ENCODE assay signal across 8 cellular contexts in the genomic region with DNA sequence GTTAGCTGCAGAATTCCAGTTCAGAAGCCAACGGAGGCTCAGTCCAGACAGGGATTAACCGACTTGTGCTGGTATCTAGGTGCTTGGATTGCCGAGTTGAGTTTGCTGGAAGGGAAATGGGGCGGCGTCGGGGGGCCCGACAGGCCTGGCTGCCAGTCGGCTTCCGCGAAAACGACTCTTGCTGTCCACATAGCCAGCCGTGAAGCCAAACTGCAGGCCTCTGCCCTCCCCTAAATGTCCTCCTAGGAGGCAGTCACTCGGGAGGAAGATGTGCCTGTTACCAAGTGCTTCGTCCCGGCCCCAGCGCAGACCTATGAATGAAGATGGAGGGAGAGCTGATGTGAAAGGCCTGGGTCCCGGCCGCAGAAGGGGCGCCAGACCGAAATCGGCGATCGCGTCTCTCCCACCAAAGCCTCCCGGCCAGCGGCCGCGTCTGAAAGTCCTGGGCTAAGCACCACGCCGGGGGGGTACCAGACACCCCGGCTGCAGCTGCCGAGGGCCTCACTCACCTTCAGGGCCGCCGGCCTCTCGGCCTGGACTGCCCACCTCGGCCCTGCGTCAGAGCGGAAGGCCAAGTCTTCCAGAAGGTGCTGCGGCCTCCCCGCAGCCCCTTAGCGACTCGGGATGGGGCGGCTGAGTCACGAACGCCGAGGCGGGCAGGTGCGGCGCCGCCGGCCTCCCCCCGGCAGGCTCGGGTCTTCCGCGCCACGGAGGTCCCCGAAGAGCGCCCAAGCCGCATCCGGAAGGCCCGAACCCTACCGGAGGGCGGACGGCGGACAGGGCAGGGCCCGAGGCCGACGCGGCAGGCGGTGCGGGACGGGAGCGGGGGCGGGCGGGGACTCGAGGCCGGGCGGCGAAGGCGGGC. TPM values are rescaled to one million over a fixed set of nuclear protein-coding genes. Genes with fewer than 3 reads are reported as not detected.
A peak's percentile ranks its signal among the peaks of the same experiment; 100 is the strongest.
DNase-seq lines count a peak whose midpoint lies in the region; ATAC-seq, FAIRE-seq and TF ChIP-seq lines count a peak whose summit lies in the region.

No MANE protein-coding gene starts in this region.

- H3K9me1 ChIP-seq in K562 (ENCODE audit: control insufficient read depth, insufficient read depth, low read length), result no peaks in the 10 kb centered on the region

- TF ChIP-seq RAD21 in SK-N-SH (IDR thresholded peaks at IDR 0.05; ENCODE audit: low read length), result no peak
- no peak for TF ChIP-seq RAD21 in K562 (CRISPR knock-in tag; conservative IDR thresholded peaks at IDR 0.05 in 1 of 2, IDR thresholded peaks at IDR 0.05 in 1 of 2)

- H3K36me3 ChIP-seq in SK-N-SH (replicated peaks in 1 of 2; ENCODE audit: control insufficient read depth in 1 of 2, insufficient read depth in 2 of 2, low read length in 1 of 2) (peaks cover 47 to 57% of the 10 kb centered on the region in 2 experiments), K562 (ENCODE audit: control insufficient read depth, insufficient read depth, low read length) (peaks cover 80% of the 10 kb centered on the region)

- H3K27me3 ChIP-seq in SK-N-SH (ENCODE audit: insufficient read depth) (no peaks in the 10 kb centered on the region), K562 (ENCODE audit: control insufficient read depth in 2 of 2, insufficient read depth in 2 of 2, low read length in 2 of 2) (no peaks in the 10 kb centered on the region; a peak in 1 of 5 replicates)

- H3K27ac ChIP-seq in SK-N-SH (ENCODE audit: low read depth in 2 of 2, low read length in 1 of 2), result peak overlapping the region; percentile 72 to 89
- peak overlapping the region; percentile 95 for H3K27ac ChIP-seq in K562 (ENCODE audit: extremely low read depth, low read depth, low read length)

- H3K4me1 ChIP-seq in SK-N-SH (ENCODE audit: control insufficient read depth in 1 of 2, insufficient read depth in 2 of 2, low read depth in 1 of 2, low read length in 1 of 2) (peaks cover 21 to 22% of the 10 kb centered on the region in 2 experiments; a peak in 2 of 4 replicates), K562 (replicated peaks in 1 of 2; ENCODE audit: control insufficient read depth in 2 of 2, insufficient read depth in 2 of 2, low read length in 2 of 2) (peaks cover 23 to 32% of the 10 kb centered on the region in 2 experiments)

- H3K4me2 ChIP-seq in SK-N-SH (peak overlapping the region; percentile 98), K562 (ENCODE audit: insufficient read depth, low read length) (peak overlapping the region; percentile 98)

- H3K4me3 ChIP-seq in GM12875 (ENCODE audit: low read depth, low read length) (peak overlapping the region; percentile 78), SK-N-SH (ENCODE audit: low read depth in 2 of 2, low read length in 1 of 2) (peak overlapping the region; percentile 84 to 87), K562 (peak overlapping the region; percentile 94)

- in situ Hi-C loops in K562 (cut with MboI), result no loop called here

- H3K9me2 ChIP-seq in SK-N-SH, result no peaks in the 10 kb centered on the region

- no peak for TF ChIP-seq EP300 in SK-N-SH (IDR thresholded peaks at IDR 0.05; ENCODE audit: borderline replicate concordance in 1 of 2, low read depth in 1 of 2, low read length in 1 of 2)
- TF ChIP-seq EP300 in K562 (IDR thresholded peaks at IDR 0.05; ENCODE audit: low read length), result no peak

- FAIRE-seq in K562 (lab: Jason Lieb, UNC), result no peak

- peaks cover 46% of the 10 kb centered on the region for H3F3A ChIP-seq in SK-N-SH (replicated peaks; ENCODE audit: insufficient read depth)

- peaks cover 49% of the 10 kb centered on the region for H3K79me2 ChIP-seq in SK-N-SH (ENCODE audit: insufficient read depth)
- peaks cover 62% of the 10 kb centered on the region for H3K79me2 ChIP-seq in K562 (ENCODE audit: control insufficient read depth, insufficient read depth, low read length)

- H3K9ac ChIP-seq in SK-N-SH (peak overlapping the region; percentile 89), K562 (ENCODE audit: insufficient read depth in 1 of 2, low read depth in 2 of 2, low read length in 2 of 2) (peak overlapping the region; percentile 94 to 99)

- no TSS peak for BruUV-seq in K562 (replicated peaks; lab: Mats Ljungman, UMichigan)

- CTCF ChIA-PET in SK-N-SH (lab: Yijun Ruan, JAX), result interaction anchor here (0.6 to 3.4 kb wide), 25 partner anchors 8 to 571 kb away, joined by 3 to 20 read pairs (median 3); a partner anchor contains a TSS
- CTCF ChIA-PET in K562 (lab: Yijun Ruan, JAX; ENCODE audit: low intra/inter-chr PET ratio), result interaction anchor here (1.3 kb wide), 1 partner anchor 103 kb away, joined by 6 read pairs; no protein-coding TSS in a partner anchor

- 0% methylated on average over 18 of the region's 80 CpGs for WGBS in SK-N-SH (ENCODE audit: low lambda C conversion rate)
- 1% methylated on average over 51 of the region's 80 CpGs for WGBS in K562 (ENCODE audit: insufficient coverage, low coverage, missing lambda C conversion rate)

- TF ChIP-seq POLR2A in K562 (conservative IDR thresholded peaks at IDR 0.05), result peak; percentile 83

- no peaks in the 10 kb centered on the region for H3K9me3 ChIP-seq in SK-N-SH
- no peaks in the 10 kb centered on the region for H3K9me3 ChIP-seq in K562 (replicated peaks; ENCODE audit: control insufficient read depth, insufficient read depth, low read depth, low read length)

- H2AFZ ChIP-seq in SK-N-SH (ENCODE audit: low read depth), result no peak overlapping the region
- no peak overlapping the region for H2AFZ ChIP-seq in K562 (ENCODE audit: low read depth, low read length)

- intact Hi-C loops in K562 (cut with micrococcal nuclease), result loop anchor here (2.0 kb wide), 2 partner anchors 37 to 165 kb away; a partner anchor contains a TSS

- ATAC-seq in HG02763 (IDR thresholded peaks at IDR 0.05; ENCODE audit: unreplicated experiment) (peak; percentile 2), K562 (peak; percentile 7)

- H4K20me1 ChIP-seq in SK-N-SH (ENCODE audit: insufficient read depth) (peaks cover 31% of the 10 kb centered on the region), K562 (replicated peaks; ENCODE audit: control insufficient read depth, insufficient read depth, low read length) (peaks cover 25% of the 10 kb centered on the region)

- TF ChIP-seq CTCF in GM12875 (IDR thresholded peaks at IDR 0.05; ENCODE audit: borderline replicate concordance, insufficient read depth, low read depth, low read length) (no peak), SK-N-SH (IDR thresholded peaks at IDR 0.05) (no peak), K562 (IDR thresholded peaks at IDR 0.05 in 2 of 3, conservative IDR thresholded peaks at IDR 0.05 in 1 of 3; ENCODE audit: insufficient read depth in 2 of 3, low read depth in 1 of 3, low read length in 3 of 3) (no peak)

- POLR2A ChIA-PET in SK-N-SH (lab: Yijun Ruan, JAX), result interaction anchor here (0.6 to 2.6 kb wide), 13 partner anchors 8 to 432 kb away, joined by 3 to 31 read pairs (median 5); a partner anchor contains a TSS
- POLR2A ChIA-PET in K562 (lab: Yijun Ruan, JAX), result interaction anchor here (0.6 to 5.5 kb wide), 61 partner anchors 8 to 705 kb away, joined by 3 to 75 read pairs (median 4); a partner anchor contains a TSS

- DNase-seq in SK-N-SH, result peak; percentile 40
- DNase-seq in K562 (ENCODE audit: extremely low read depth in 1 of 4, low spot score in 3 of 4), result peak; percentile 6 to 65 (median 38)
- peak; percentile 42 for DNase-seq in iris pigment epithelial cell (ENCODE audit: low read depth)
- peak; percentile 34 to 50 for DNase-seq in stimulated activated CD4-positive, alpha-beta T cell treated with anti-CD3 and anti-CD28 coated beads, Interleukin-1b, Interleukin-23, amount 100 ng/mL, for 4 hours (ENCODE audit: low read depth in 2 of 2)
- DNase-seq in NCI-H1694 (lab: John Stamatoyannopoulos, UW), result no peak
- no peak for DNase-seq in NCI-H1436 (lab: John Stamatoyannopoulos, UW)

RNA-seq across cellular contexts. Expression of a gene that starts 7.5 kb away (rescaled TPM):
- polyA plus RNA-seq in SK-N-SH (2012; rRNA removed) (99.5 and 128 TPM in 2 replicates), K562 (2011; rRNA removed) (85.0 and 126 TPM in 2 replicates), K562 (2014; fragmentation: Illumina TruSeq; extraction: Trizol) (112 and 113 TPM in 2 replicates), K562 (2014; fragmentation: Nextera tagmentation; extraction: Ambion mirVana) (100 to 1,000 TPM in 1 of 2 experiments, 10 to 100 TPM in 1; 91.1 to 135 TPM), K562 (2014; rRNA removed) (61.3 and 79.2 TPM in 2 replicates)
- polyA plus RNA-seq in SK-N-SH (2012; cell fraction: cytosol; rRNA removed), result 68.0 and 70.3 TPM in 2 replicates
- polyA plus RNA-seq in SK-N-SH (2012; cell fraction: nucleus; rRNA removed), result 182 and 268 TPM in 2 replicates
- total RNA-seq in K562 (2011; cell fraction: chromatin; rRNA removed; ENCODE audit: low replicate concordance), result 270 and 472 TPM in 2 replicates
- total RNA-seq in K562 (2011; cell fraction: nucleolus; rRNA removed), result 367 and 397 TPM in 2 replicates
- 334 and 339 TPM in 2 replicates for total RNA-seq in K562 (2011; cell fraction: nucleoplasm; rRNA removed)
- total RNA-seq in K562 (2014; rRNA removed) (29.9 and 44.1 TPM in 2 replicates), K562 (2014; rRNA removed; fragmentation: Illumina TruSeq; extraction: Trizol) (42.2 and 43.8 TPM in 2 replicates), K562 (2015; rRNA removed; fragmentation: Illumina TruSeq; extraction: Trizol) (35.3 and 40.0 TPM in 2 replicates), K562 (2021) (79.3 and 85.8 TPM in 2 replicates)
- 181 and 307 TPM in 2 replicates for polyA plus RNA-seq in K562 (2011; cell fraction: cytosol; rRNA removed)
- 605 and 868 TPM in 2 replicates for polyA plus RNA-seq in K562 (2011; cell fraction: nucleus; rRNA removed)
- polyA plus RNA-seq in K562 (2012), result 55.2 and 59.1 TPM in 2 replicates
- polyA minus RNA-seq in K562 (2011; rRNA and poly(A)+ RNA removed), result 93.3 and 126 TPM in 2 replicates
- 33.0 and 58.4 TPM in 2 replicates for polyA minus RNA-seq in K562 (2011; cell fraction: cytosol; rRNA and poly(A)+ RNA removed)
- polyA minus RNA-seq in K562 (2011; cell fraction: nucleus; rRNA and poly(A)+ RNA removed), result 82.9 and 117 TPM in 2 replicates

RNA-seq across cellular contexts. Expression of a gene that starts 9.5 kb away (rescaled TPM):
- polyA plus RNA-seq in SK-N-SH (2012; rRNA removed), result 69.4 and 77.4 TPM in 2 replicates
- 38.8 and 60.3 TPM in 2 replicates for polyA plus RNA-seq in SK-N-SH (2012; cell fraction: cytosol; rRNA removed)
- polyA plus RNA-seq in SK-N-SH (2012; cell fraction: nucleus; rRNA removed), result 116 and 126 TPM in 2 replicates
- total RNA-seq in K562 (2011; cell fraction: chromatin; rRNA removed; ENCODE audit: low replicate concordance), result 269 and 490 TPM in 2 replicates
- total RNA-seq in K562 (2011; cell fraction: nucleolus; rRNA removed), result 337 and 417 TPM in 2 replicates
- 304 and 321 TPM in 2 replicates for total RNA-seq in K562 (2011; cell fraction: nucleoplasm; rRNA removed)
- total RNA-seq in K562 (2014; rRNA removed), result 82.8 and 118 TPM in 2 replicates
- total RNA-seq in K562 (2014; rRNA removed; fragmentation: Illumina TruSeq; extraction: Trizol), result 108 and 113 TPM in 2 replicates
- total RNA-seq in K562 (2015; rRNA removed; fragmentation: Illumina TruSeq; extraction: Trizol), result 52.3 and 56.9 TPM in 2 replicates
- total RNA-seq in K562 (2021), result 272 and 282 TPM in 2 replicates
- 311 and 380 TPM in 2 replicates for polyA plus RNA-seq in K562 (2011; rRNA removed)
- 268 and 371 TPM in 2 replicates for polyA plus RNA-seq in K562 (2011; cell fraction: cytosol; rRNA removed)
- polyA plus RNA-seq in K562 (2011; cell fraction: nucleus; rRNA removed), result 618 and 678 TPM in 2 replicates
- 146 and 173 TPM in 2 replicates for polyA plus RNA-seq in K562 (2012)
- 286 and 323 TPM in 2 replicates for polyA plus RNA-seq in K562 (2014; fragmentation: Illumina TruSeq; extraction: Trizol)
- 100 to 1,000 TPM; 308 to 385 TPM for polyA plus RNA-seq in K562 (2014; fragmentation: Nextera tagmentation; extraction: Ambion mirVana)
- 294 and 314 TPM in 2 replicates for polyA plus RNA-seq in K562 (2014; rRNA removed)
- polyA minus RNA-seq in K562 (2011; rRNA and poly(A)+ RNA removed), result 161 and 230 TPM in 2 replicates
- 85.6 and 104 TPM in 2 replicates for polyA minus RNA-seq in K562 (2011; cell fraction: cytosol; rRNA and poly(A)+ RNA removed)
- 144 and 221 TPM in 2 replicates for polyA minus RNA-seq in K562 (2011; cell fraction: nucleus; rRNA and poly(A)+ RNA removed)

RNA-seq across cellular contexts. Expression of a gene that starts 13.0 kb away (rescaled TPM):
- polyA plus RNA-seq in SK-N-SH (2012; rRNA removed), result 7.6 and 8.6 TPM in 2 replicates
- 3.5 and 5.3 TPM in 2 replicates for polyA plus RNA-seq in SK-N-SH (2012; cell fraction: cytosol; rRNA removed)
- 27.1 and 27.9 TPM in 2 replicates for polyA plus RNA-seq in SK-N-SH (2012; cell fraction: nucleus; rRNA removed)
- 55.3 and 136 TPM in 2 replicates for total RNA-seq in K562 (2011; cell fraction: chromatin; rRNA removed; ENCODE audit: low replicate concordance)
- total RNA-seq in K562 (2011; cell fraction: nucleolus; rRNA removed), result 108 and 111 TPM in 2 replicates
- total RNA-seq in K562 (2011; cell fraction: nucleoplasm; rRNA removed), result 77.1 and 102 TPM in 2 replicates
- 16.9 and 23.8 TPM in 2 replicates for total RNA-seq in K562 (2014; rRNA removed)
- total RNA-seq in K562 (2014; rRNA removed; fragmentation: Illumina TruSeq; extraction: Trizol), result 6.9 and 11.8 TPM in 2 replicates
- 14.8 and 15.6 TPM in 2 replicates for total RNA-seq in K562 (2015; rRNA removed; fragmentation: Illumina TruSeq; extraction: Trizol)
- total RNA-seq in K562 (2021), result 34.1 and 41.2 TPM in 2 replicates
- polyA plus RNA-seq in K562 (2011; rRNA removed), result 10.8 and 19.6 TPM in 2 replicates
- polyA plus RNA-seq in K562 (2011; cell fraction: cytosol; rRNA removed), result 13.0 and 21.3 TPM in 2 replicates
- 40.4 and 77.6 TPM in 2 replicates for polyA plus RNA-seq in K562 (2011; cell fraction: nucleus; rRNA removed)
- 20.0 and 49.0 TPM in 2 replicates for polyA plus RNA-seq in K562 (2012)
- polyA plus RNA-seq in K562 (2014; fragmentation: Illumina TruSeq; extraction: Trizol), result 29.7 and 34.7 TPM in 2 replicates
- polyA plus RNA-seq in K562 (2014; fragmentation: Nextera tagmentation; extraction: Ambion mirVana), result 1 to 10 TPM in 1 of 2 experiments, under 1 TPM in 1; 0.66 to 1.0 TPM
- 22.4 and 25.7 TPM in 2 replicates for polyA plus RNA-seq in K562 (2014; rRNA removed)
- polyA minus RNA-seq in K562 (2011; rRNA and poly(A)+ RNA removed), result 14.8 and 15.7 TPM in 2 replicates
- polyA minus RNA-seq in K562 (2011; cell fraction: cytosol; rRNA and poly(A)+ RNA removed), result 14.0 and 18.9 TPM in 2 replicates
- 42.3 and 43.5 TPM in 2 replicates for polyA minus RNA-seq in K562 (2011; cell fraction: nucleus; rRNA and poly(A)+ RNA removed)

RNA-seq across cellular contexts. Expression of a gene that starts 26.6 kb away (rescaled TPM):
- 13.8 and 14.8 TPM in 2 replicates for polyA plus RNA-seq in SK-N-SH (2012; rRNA removed)
- 8.9 and 11.4 TPM in 2 replicates for polyA plus RNA-seq in SK-N-SH (2012; cell fraction: cytosol; rRNA removed)
- polyA plus RNA-seq in SK-N-SH (2012; cell fraction: nucleus; rRNA removed), result 39.6 and 51.2 TPM in 2 replicates
- 48.5 and 85.1 TPM in 2 replicates for total RNA-seq in K562 (2011; cell fraction: chromatin; rRNA removed; ENCODE audit: low replicate concordance)
- 45.9 and 54.7 TPM in 2 replicates for total RNA-seq in K562 (2011; cell fraction: nucleolus; rRNA removed)
- total RNA-seq in K562 (2011; cell fraction: nucleoplasm; rRNA removed), result 43.9 and 49.8 TPM in 2 replicates
- 31.2 and 38.7 TPM in 2 replicates for total RNA-seq in K562 (2014; rRNA removed)
- total RNA-seq in K562 (2014; rRNA removed; fragmentation: Illumina TruSeq; extraction: Trizol), result 20.4 and 23.0 TPM in 2 replicates
- total RNA-seq in K562 (2015; rRNA removed; fragmentation: Illumina TruSeq; extraction: Trizol), result 31.3 and 33.5 TPM in 2 replicates
- 25.5 and 28.6 TPM in 2 replicates for total RNA-seq in K562 (2021)
- polyA plus RNA-seq in K562 (2011; rRNA removed), result 14.1 and 16.7 TPM in 2 replicates
- polyA plus RNA-seq in K562 (2011; cell fraction: cytosol; rRNA removed), result 19.3 and 19.7 TPM in 2 replicates
- polyA plus RNA-seq in K562 (2011; cell fraction: nucleus; rRNA removed), result 37.0 and 59.4 TPM in 2 replicates
- 30.8 and 37.2 TPM in 2 replicates for polyA plus RNA-seq in K562 (2012)
- 31.1 and 35.5 TPM in 2 replicates for polyA plus RNA-seq in K562 (2014; fragmentation: Illumina TruSeq; extraction: Trizol)
- polyA plus RNA-seq in K562 (2014; fragmentation: Nextera tagmentation; extraction: Ambion mirVana), result 10 to 100 TPM; 19.7 to 31.6 TPM
- 24.9 and 27.5 TPM in 2 replicates for polyA plus RNA-seq in K562 (2014; rRNA removed)
- 20.5 and 26.5 TPM in 2 replicates for polyA minus RNA-seq in K562 (2011; rRNA and poly(A)+ RNA removed)
- polyA minus RNA-seq in K562 (2011; cell fraction: cytosol; rRNA and poly(A)+ RNA removed), result 17.9 and 24.6 TPM in 2 replicates
- polyA minus RNA-seq in K562 (2011; cell fraction: nucleus; rRNA and poly(A)+ RNA removed), result 16.6 and 18.9 TPM in 2 replicates

RNA-seq across cellular contexts. Expression of a gene that starts 27.2 kb away (rescaled TPM):
- 21.8 and 36.1 TPM in 2 replicates for polyA plus RNA-seq in SK-N-SH (2012; rRNA removed)
- polyA plus RNA-seq in SK-N-SH (2012; cell fraction: cytosol; rRNA removed), result 10.6 and 14.6 TPM in 2 replicates
- 113 and 143 TPM in 2 replicates for polyA plus RNA-seq in SK-N-SH (2012; cell fraction: nucleus; rRNA removed)
- total RNA-seq in K562 (2011; cell fraction: chromatin; rRNA removed; ENCODE audit: low replicate concordance), result 110 and 177 TPM in 2 replicates
- 95.9 and 97.1 TPM in 2 replicates for total RNA-seq in K562 (2011; cell fraction: nucleolus; rRNA removed)
- 112 and 129 TPM in 2 replicates for total RNA-seq in K562 (2011; cell fraction: nucleoplasm; rRNA removed)
- 15.1 and 17.0 TPM in 2 replicates for total RNA-seq in K562 (2014; rRNA removed)
- total RNA-seq in K562 (2014; rRNA removed; fragmentation: Illumina TruSeq; extraction: Trizol), result 14.5 and 15.8 TPM in 2 replicates
- total RNA-seq in K562 (2015; rRNA removed; fragmentation: Illumina TruSeq; extraction: Trizol), result 13.8 and 13.9 TPM in 2 replicates
- total RNA-seq in K562 (2021), result 23.5 and 24.6 TPM in 2 replicates
- polyA plus RNA-seq in K562 (2011; rRNA removed), result 29.4 and 41.9 TPM in 2 replicates
- 33.8 and 41.0 TPM in 2 replicates for polyA plus RNA-seq in K562 (2011; cell fraction: cytosol; rRNA removed)
- polyA plus RNA-seq in K562 (2011; cell fraction: nucleus; rRNA removed), result 89.9 and 99.2 TPM in 2 replicates
- polyA plus RNA-seq in K562 (2012), result 15.5 and 24.5 TPM in 2 replicates
- 19.1 and 21.5 TPM in 2 replicates for polyA plus RNA-seq in K562 (2014; fragmentation: Illumina TruSeq; extraction: Trizol)
- 10 to 100 TPM; 22.5 to 34.1 TPM for polyA plus RNA-seq in K562 (2014; fragmentation: Nextera tagmentation; extraction: Ambion mirVana)
- polyA plus RNA-seq in K562 (2014; rRNA removed), result 24.0 and 30.5 TPM in 2 replicates
- polyA minus RNA-seq in K562 (2011; rRNA and poly(A)+ RNA removed), result 32.2 and 33.0 TPM in 2 replicates
- polyA minus RNA-seq in K562 (2011; cell fraction: cytosol; rRNA and poly(A)+ RNA removed), result 8.2 and 17.7 TPM in 2 replicates
- polyA minus RNA-seq in K562 (2011; cell fraction: nucleus; rRNA and poly(A)+ RNA removed), result 28.0 and 41.1 TPM in 2 replicates

Comparison
In these comparisons a context has a peak if more than half of its experiments do, and no peak if none do; other contexts are left out.
1. DNase-seq: peak in SK-N-SH (single experiment), K562 (4 of 4), iris pigment epithelial cell (single experiment) and stimulated activated CD4-positive, alpha-beta T cell treated with anti-CD3 and anti-CD28 coated beads, Interleukin-1b, Interleukin-23, amount 100 ng/mL, for 4 hours (2 of 2); none in NCI-H1694 (single experiment) and NCI-H1436 (single experiment).
2. Peak in every context shown above with its lines, with median percentiles within 50 percentile points of each other: H3K4me3 ChIP-seq.